8 cellular contexts compared by ENCODE assay signal in genomic region chr18:32470136-32470712, GRCh38. TPM values are rescaled to one million over a fixed set of nuclear protein-coding genes. Genes with fewer than 3 reads are reported as not detected.
DNase-seq lines count a peak whose midpoint lies in the region; ATAC-seq and TF ChIP-seq lines count a peak whose summit lies in the region.

No MANE protein-coding gene starts in this region.

- POLR2A ChIA-PET in activated CD4-positive, alpha-beta memory T cell treated with anti-CD3 and anti-CD28 coated beads for 36 hours (lab: Charles Lee) = no interaction called here

- H3K4me1 Mint-ChIP-seq in activated CD4-positive, alpha-beta memory T cell treated with anti-CD3 and anti-CD28 coated beads for 36 hours (ENCODE audit: low read depth) = peaks cover 28% of the 10 kb centered on the region
- H3K4me1 Mint-ChIP-seq in nephron = peaks cover 16% of the 10 kb centered on the region

- ATAC-seq in HG03064 (IDR thresholded peaks at IDR 0.05; ENCODE audit: low read depth, unreplicated experiment) = peak; percentile 26
- ATAC-seq in HG03457 (IDR thresholded peaks at IDR 0.05; ENCODE audit: unreplicated experiment) = no peak

- intact Hi-C loops in activated CD4-positive, alpha-beta memory T cell treated with anti-CD3 and anti-CD28 coated beads for 36 hours (cut with micrococcal nuclease) = loop anchor here (1.0 to 5.0 kb wide), 4 partner anchors 61 to 312 kb away; no protein-coding TSS in a partner anchor

- TF ChIP-seq CTCF in fibroblast of mammary gland (conservative IDR thresholded peaks at IDR 0.05; ENCODE audit: control insufficient read depth, insufficient read depth, low read depth, low read length) (no peak), nephron (IDR thresholded peaks at IDR 0.05; ENCODE audit: unreplicated experiment in 3 of 3) (no peak)

- peaks cover 45% of the 10 kb centered on the region for H3K27me3 Mint-ChIP-seq in activated CD4-positive, alpha-beta memory T cell treated with anti-CD3 and anti-CD28 coated beads for 36 hours
- peaks cover 13% of the 10 kb centered on the region for H3K27me3 Mint-ChIP-seq in nephron (ENCODE audit: low read depth)

- CTCF ChIA-PET in activated CD4-positive, alpha-beta memory T cell treated with anti-CD3 and anti-CD28 coated beads for 36 hours (lab: Charles Lee) = interaction anchor here (0.6 to 5.1 kb wide), 14 partner anchors 10 to 528 kb away, joined by 3 to 21 read pairs (median 6); partner anchors contain the start of gene TRAPPC8

- peak overlapping the region; percentile 72 for H3K4me3 ChIP-seq in fibroblast of mammary gland (ENCODE audit: control insufficient read depth, low read depth, low read length)

- DNase-seq in DMS53 (lab: John Stamatoyannopoulos, UW) (peak; percentile 79), DMS53 treated with DMSO at 0.1 percent for 48 hours (lab: John Stamatoyannopoulos, UW; ENCODE audit: unreplicated experiment) (no peak), fibroblast of mammary gland (ENCODE audit: low read depth) (peak; percentile 25), NCI-H187 (lab: John Stamatoyannopoulos, UW) (no peak)
- peak; percentile 10 for DNase-seq in activated CD4-positive, alpha-beta memory T cell treated with anti-CD3 and anti-CD28 coated beads for 36 hours

- H3K27ac Mint-ChIP-seq in activated CD4-positive, alpha-beta memory T cell treated with anti-CD3 and anti-CD28 coated beads for 36 hours = no peak overlapping the region
- peak overlapping the region; percentile 46 to 88 (median 84) for H3K27ac Mint-ChIP-seq in nephron

- no peaks in the 10 kb centered on the region for H3K9me3 Mint-ChIP-seq in activated CD4-positive, alpha-beta memory T cell treated with anti-CD3 and anti-CD28 coated beads for 36 hours
- no peaks in the 10 kb centered on the region for H3K9me3 Mint-ChIP-seq in nephron

- peak overlapping the region; percentile 62 for H3K4me3 Mint-ChIP-seq in activated CD4-positive, alpha-beta memory T cell treated with anti-CD3 and anti-CD28 coated beads for 36 hours
- peak overlapping the region; percentile 87 to 98 (median 96) for H3K4me3 Mint-ChIP-seq in nephron

- no peaks in the 10 kb centered on the region for H3K36me3 Mint-ChIP-seq in activated CD4-positive, alpha-beta memory T cell treated with anti-CD3 and anti-CD28 coated beads for 36 hours
- peaks cover 3% of the 10 kb centered on the region for H3K36me3 Mint-ChIP-seq in nephron (ENCODE audit: low read depth)

RNA-seq across cellular contexts. Expression of gene GAREM1, which starts 0.5 kb away (rescaled TPM):
- under 1 TPM in 1 of 2 experiments, not detected in 1; 0.05 TPM for total RNA-seq in activated CD4-positive, alpha-beta memory T cell treated with anti-CD3 and anti-CD28 coated beads for 36 hours

Comparison
In these comparisons a context has a peak if more than half of its experiments do, and no peak if none do; other contexts are left out.
1. DNase-seq: peak in DMS53 (single experiment), activated CD4-positive, alpha-beta memory T cell treated with anti-CD3 and anti-CD28 coated beads for 36 hours (single experiment) and fibroblast of mammary gland (single experiment); none in DMS53 treated with DMSO at 0.1 percent for 48 hours (single experiment) and NCI-H187 (0 of 2).